ENCODE assay signal across 1 cellular context in the genomic region with DNA sequence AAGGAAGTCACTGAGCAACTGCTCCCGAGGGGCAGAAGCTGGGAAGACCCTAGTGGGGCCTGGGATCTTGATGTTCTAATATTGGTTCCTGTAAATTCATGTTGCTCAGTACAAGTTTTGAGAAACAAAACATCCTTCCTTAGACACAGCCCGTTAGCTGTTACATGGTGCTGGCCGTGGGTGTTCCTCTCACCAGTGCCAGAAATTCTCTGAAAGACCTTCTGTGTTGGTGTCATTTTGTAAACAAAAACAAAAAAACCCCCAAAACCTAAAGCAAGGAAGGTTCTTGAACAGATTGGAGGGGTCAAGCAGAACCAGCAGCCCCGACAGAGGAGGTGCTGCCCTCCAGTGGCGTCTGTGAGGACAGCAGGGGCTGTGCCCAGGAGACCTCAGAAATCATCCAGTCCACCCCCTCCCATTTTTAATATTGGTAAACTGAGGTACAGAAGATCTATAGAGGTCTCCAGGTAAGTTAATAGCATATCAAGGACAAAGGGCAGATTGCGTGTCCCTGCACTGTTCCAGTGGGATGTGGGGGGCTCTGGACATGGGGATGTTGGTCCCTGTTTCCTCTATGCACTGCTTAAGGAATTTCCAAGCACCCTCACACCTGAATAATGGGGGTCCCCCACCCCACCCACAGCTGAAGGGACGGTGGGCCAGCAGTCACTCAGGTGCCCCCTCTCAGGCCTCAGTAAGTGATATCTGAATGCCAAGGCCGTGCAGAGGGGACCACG.
TF ChIP-seq lines count a peak whose summit lies in the region.

No MANE protein-coding gene starts in this region.

TF ChIP-seq in K562, 482 proteins besides CTCF, POLR2A, EP300 and RAD21 (continued from another document and continues in another):
- TF ChIP-seq, protein P1, sequence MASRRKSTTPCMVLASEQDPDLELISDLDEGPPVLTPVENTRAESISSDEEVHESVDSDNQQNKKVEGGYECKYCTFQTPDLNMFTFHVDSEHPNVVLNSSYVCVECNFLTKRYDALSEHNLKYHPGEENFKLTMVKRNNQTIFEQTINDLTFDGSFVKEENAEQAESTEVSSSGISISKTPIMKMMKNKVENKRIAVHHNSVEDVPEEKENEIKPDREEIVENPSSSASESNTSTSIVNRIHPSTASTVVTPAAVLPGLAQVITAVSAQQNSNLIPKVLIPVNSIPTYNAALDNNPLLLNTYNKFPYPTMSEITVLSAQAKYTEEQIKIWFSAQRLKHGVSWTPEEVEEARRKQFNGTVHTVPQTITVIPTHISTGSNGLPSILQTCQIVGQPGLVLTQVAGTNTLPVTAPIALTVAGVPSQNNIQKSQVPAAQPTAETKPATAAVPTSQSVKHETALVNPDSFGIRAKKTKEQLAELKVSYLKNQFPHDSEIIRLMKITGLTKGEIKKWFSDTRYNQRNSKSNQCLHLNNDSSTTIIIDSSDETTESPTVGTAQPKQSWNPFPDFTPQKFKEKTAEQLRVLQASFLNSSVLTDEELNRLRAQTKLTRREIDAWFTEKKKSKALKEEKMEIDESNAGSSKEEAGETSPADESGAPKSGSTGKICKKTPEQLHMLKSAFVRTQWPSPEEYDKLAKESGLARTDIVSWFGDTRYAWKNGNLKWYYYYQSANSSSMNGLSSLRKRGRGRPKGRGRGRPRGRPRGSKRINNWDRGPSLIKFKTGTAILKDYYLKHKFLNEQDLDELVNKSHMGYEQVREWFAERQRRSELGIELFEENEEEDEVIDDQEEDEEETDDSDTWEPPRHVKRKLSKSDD (conservative IDR thresholded peaks at IDR 0.05; ENCODE audit: low read length): 0 out of 2 replicates have a peak, but pooled peaks have one; percentile 51
- no peak for TF ChIP-seq MTA3 (IDR thresholded peaks at IDR 0.05; ENCODE audit: borderline replicate concordance)
- no peak for TF ChIP-seq ZNF12 (CRISPR knock-in tag; IDR thresholded peaks at IDR 0.05)
- TF ChIP-seq ESRRA (IDR thresholded peaks at IDR 0.05; ENCODE audit: borderline replicate concordance, low read depth): 0 out of 2 replicates have a peak, but pooled peaks have one; percentile 9
- TF ChIP-seq, protein P2, sequence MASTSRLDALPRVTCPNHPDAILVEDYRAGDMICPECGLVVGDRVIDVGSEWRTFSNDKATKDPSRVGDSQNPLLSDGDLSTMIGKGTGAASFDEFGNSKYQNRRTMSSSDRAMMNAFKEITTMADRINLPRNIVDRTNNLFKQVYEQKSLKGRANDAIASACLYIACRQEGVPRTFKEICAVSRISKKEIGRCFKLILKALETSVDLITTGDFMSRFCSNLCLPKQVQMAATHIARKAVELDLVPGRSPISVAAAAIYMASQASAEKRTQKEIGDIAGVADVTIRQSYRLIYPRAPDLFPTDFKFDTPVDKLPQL (IDR thresholded peaks at IDR 0.05; ENCODE audit: extremely low read depth, insufficient read length): no peak
- no peak for TF ChIP-seq CXXC5 (CRISPR knock-in tag; IDR thresholded peaks at IDR 0.05)
- TF ChIP-seq XRCC3 (IDR thresholded peaks at IDR 0.05): no peak
- TF ChIP-seq, protein P3, sequence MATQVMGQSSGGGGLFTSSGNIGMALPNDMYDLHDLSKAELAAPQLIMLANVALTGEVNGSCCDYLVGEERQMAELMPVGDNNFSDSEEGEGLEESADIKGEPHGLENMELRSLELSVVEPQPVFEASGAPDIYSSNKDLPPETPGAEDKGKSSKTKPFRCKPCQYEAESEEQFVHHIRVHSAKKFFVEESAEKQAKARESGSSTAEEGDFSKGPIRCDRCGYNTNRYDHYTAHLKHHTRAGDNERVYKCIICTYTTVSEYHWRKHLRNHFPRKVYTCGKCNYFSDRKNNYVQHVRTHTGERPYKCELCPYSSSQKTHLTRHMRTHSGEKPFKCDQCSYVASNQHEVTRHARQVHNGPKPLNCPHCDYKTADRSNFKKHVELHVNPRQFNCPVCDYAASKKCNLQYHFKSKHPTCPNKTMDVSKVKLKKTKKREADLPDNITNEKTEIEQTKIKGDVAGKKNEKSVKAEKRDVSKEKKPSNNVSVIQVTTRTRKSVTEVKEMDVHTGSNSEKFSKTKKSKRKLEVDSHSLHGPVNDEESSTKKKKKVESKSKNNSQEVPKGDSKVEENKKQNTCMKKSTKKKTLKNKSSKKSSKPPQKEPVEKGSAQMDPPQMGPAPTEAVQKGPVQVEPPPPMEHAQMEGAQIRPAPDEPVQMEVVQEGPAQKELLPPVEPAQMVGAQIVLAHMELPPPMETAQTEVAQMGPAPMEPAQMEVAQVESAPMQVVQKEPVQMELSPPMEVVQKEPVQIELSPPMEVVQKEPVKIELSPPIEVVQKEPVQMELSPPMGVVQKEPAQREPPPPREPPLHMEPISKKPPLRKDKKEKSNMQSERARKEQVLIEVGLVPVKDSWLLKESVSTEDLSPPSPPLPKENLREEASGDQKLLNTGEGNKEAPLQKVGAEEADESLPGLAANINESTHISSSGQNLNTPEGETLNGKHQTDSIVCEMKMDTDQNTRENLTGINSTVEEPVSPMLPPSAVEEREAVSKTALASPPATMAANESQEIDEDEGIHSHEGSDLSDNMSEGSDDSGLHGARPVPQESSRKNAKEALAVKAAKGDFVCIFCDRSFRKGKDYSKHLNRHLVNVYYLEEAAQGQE (CRISPR knock-in tag; IDR thresholded peaks at IDR 0.05; ENCODE audit: low read depth): no peak
- TF ChIP-seq, protein P4, sequence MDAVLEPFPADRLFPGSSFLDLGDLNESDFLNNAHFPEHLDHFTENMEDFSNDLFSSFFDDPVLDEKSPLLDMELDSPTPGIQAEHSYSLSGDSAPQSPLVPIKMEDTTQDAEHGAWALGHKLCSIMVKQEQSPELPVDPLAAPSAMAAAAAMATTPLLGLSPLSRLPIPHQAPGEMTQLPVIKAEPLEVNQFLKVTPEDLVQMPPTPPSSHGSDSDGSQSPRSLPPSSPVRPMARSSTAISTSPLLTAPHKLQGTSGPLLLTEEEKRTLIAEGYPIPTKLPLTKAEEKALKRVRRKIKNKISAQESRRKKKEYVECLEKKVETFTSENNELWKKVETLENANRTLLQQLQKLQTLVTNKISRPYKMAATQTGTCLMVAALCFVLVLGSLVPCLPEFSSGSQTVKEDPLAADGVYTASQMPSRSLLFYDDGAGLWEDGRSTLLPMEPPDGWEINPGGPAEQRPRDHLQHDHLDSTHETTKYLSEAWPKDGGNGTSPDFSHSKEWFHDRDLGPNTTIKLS (IDR thresholded peaks at IDR 0.05; ENCODE audit: borderline replicate concordance, low read depth): no peak
- no peak for TF ChIP-seq EGR1 (conservative IDR thresholded peaks at IDR 0.05)
- TF ChIP-seq NCOA6 (IDR thresholded peaks at IDR 0.05): no peak
- no peak for TF ChIP-seq KLF1 (tag; IDR thresholded peaks at IDR 0.05)
- no peak for TF ChIP-seq CBFB (CRISPR knock-in tag; IDR thresholded peaks at IDR 0.05)
- TF ChIP-seq ARID1B (IDR thresholded peaks at IDR 0.05): no peak
- TF ChIP-seq NUFIP1 (IDR thresholded peaks at IDR 0.05; ENCODE audit: partially characterized antibody): no peak
- no peak for TF ChIP-seq SETDB1 (IDR thresholded peaks at IDR 0.05; ENCODE audit: low read length)
- TF ChIP-seq BHLHE40 (IDR thresholded peaks at IDR 0.05; ENCODE audit: low read length): no peak
- TF ChIP-seq, protein P5, sequence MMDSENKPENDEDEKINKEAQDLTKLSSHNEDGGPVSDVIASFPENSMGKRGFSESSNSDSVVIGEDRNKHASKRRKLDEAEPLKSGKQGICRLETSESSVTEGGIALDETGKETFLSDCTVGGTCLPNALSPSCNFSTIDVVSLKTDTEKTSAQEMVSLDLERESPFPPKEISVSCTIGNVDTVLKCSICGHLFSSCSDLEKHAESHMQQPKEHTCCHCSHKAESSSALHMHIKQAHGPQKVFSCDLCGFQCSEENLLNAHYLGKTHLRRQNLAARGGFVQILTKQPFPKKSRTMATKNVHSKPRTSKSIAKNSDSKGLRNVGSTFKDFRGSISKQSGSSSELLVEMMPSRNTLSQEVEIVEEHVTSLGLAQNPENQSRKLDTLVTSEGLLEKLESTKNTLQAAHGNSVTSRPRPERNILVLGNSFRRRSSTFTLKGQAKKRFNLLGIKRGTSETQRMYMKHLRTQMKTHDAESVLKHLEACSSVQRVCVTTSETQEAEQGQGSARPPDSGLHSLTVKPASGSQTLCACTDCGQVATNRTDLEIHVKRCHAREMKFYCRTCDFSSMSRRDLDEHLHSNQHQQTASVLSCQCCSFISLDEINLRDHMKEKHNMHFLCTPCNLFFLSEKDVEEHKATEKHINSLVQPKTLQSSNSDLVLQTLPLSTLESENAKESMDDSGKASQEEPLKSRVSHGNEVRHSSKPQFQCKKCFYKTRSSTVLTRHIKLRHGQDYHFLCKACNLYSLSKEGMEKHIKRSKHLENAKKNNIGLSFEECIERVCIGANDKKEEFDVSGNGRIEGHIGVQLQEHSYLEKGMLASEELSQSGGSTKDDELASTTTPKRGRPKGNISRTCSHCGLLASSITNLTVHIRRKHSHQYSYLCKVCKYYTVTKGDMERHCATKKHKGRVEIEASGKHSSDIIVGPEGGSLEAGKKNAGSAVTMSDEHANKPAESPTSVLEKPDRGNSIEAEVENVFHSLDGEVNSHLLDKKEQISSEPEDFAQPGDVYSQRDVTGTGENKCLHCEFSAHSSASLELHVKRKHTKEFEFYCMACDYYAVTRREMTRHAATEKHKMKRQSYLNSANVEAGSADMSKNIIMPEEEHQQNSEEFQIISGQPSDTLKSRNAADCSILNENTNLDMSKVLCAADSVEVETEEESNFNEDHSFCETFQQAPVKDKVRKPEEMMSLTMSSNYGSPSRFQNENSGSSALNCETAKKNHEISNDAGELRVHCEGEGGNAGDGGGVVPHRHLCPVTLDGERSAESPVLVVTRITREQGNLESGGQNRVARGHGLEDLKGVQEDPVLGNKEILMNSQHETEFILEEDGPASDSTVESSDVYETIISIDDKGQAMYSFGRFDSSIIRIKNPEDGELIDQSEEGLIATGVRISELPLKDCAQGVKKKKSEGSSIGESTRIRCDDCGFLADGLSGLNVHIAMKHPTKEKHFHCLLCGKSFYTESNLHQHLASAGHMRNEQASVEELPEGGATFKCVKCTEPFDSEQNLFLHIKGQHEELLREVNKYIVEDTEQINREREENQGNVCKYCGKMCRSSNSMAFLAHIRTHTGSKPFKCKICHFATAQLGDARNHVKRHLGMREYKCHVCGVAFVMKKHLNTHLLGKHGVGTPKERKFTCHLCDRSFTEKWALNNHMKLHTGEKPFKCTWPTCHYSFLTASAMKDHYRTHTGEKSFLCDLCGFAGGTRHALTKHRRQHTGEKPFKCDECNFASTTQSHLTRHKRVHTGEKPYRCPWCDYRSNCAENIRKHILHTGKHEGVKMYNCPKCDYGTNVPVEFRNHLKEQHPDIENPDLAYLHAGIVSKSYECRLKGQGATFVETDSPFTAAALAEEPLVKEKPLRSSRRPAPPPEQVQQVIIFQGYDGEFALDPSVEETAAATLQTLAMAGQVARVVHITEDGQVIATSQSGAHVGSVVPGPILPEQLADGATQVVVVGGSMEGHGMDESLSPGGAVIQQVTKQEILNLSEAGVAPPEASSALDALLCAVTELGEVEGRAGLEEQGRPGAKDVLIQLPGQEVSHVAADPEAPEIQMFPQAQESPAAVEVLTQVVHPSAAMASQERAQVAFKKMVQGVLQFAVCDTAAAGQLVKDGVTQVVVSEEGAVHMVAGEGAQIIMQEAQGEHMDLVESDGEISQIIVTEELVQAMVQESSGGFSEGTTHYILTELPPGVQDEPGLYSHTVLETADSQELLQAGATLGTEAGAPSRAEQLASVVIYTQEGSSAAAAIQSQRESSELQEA (IDR thresholded peaks at IDR 0.05; ENCODE audit: low read depth): no peak
- no peak for TF ChIP-seq ARNT (IDR thresholded peaks at IDR 0.05)
- no peak for TF ChIP-seq MAFG (tag; conservative IDR thresholded peaks at IDR 0.05)
- TF ChIP-seq, protein P6, sequence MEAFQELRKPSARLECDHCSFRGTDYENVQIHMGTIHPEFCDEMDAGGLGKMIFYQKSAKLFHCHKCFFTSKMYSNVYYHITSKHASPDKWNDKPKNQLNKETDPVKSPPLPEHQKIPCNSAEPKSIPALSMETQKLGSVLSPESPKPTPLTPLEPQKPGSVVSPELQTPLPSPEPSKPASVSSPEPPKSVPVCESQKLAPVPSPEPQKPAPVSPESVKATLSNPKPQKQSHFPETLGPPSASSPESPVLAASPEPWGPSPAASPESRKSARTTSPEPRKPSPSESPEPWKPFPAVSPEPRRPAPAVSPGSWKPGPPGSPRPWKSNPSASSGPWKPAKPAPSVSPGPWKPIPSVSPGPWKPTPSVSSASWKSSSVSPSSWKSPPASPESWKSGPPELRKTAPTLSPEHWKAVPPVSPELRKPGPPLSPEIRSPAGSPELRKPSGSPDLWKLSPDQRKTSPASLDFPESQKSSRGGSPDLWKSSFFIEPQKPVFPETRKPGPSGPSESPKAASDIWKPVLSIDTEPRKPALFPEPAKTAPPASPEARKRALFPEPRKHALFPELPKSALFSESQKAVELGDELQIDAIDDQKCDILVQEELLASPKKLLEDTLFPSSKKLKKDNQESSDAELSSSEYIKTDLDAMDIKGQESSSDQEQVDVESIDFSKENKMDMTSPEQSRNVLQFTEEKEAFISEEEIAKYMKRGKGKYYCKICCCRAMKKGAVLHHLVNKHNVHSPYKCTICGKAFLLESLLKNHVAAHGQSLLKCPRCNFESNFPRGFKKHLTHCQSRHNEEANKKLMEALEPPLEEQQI (IDR thresholded peaks at IDR 0.05): no peak
- TF ChIP-seq, protein P7, sequence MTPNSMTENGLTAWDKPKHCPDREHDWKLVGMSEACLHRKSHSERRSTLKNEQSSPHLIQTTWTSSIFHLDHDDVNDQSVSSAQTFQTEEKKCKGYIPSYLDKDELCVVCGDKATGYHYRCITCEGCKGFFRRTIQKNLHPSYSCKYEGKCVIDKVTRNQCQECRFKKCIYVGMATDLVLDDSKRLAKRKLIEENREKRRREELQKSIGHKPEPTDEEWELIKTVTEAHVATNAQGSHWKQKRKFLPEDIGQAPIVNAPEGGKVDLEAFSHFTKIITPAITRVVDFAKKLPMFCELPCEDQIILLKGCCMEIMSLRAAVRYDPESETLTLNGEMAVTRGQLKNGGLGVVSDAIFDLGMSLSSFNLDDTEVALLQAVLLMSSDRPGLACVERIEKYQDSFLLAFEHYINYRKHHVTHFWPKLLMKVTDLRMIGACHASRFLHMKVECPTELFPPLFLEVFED (CRISPR knock-in tag; conservative IDR thresholded peaks at IDR 0.05): no peak
- no peak for TF ChIP-seq SP2 (IDR thresholded peaks at IDR 0.05; ENCODE audit: extremely low read depth, low read depth, low read length, poor library complexity, severe bottlenecking)
- TF ChIP-seq JUND (IDR thresholded peaks at IDR 0.05; ENCODE audit: borderline replicate concordance, low read depth, low read length): no peak
- no peak for TF ChIP-seq JUND (tag; IDR thresholded peaks at IDR 0.05; ENCODE audit: borderline replicate concordance, low read depth, low read length)
- TF ChIP-seq, protein P8, sequence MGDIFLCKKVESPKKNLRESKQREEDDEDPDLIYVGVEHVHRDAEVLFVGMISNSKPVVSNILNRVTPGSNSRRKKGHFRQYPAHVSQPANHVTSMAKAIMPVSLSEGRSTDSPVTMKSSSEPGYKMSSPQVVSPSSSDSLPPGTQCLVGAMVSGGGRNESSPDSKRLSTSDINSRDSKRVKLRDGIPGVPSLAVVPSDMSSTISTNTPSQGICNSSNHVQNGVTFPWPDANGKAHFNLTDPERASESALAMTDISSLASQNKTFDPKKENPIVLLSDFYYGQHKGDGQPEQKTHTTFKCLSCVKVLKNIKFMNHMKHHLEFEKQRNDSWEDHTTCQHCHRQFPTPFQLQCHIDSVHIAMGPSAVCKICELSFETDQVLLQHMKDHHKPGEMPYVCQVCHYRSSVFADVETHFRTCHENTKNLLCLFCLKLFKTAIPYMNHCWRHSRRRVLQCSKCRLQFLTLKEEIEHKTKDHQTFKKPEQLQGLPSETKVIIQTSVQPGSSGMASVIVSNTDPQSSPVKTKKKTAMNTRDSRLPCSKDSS (IDR thresholded peaks at IDR 0.05; ENCODE audit: low read depth, partially characterized antibody): no peak
- TF ChIP-seq, protein P9, sequence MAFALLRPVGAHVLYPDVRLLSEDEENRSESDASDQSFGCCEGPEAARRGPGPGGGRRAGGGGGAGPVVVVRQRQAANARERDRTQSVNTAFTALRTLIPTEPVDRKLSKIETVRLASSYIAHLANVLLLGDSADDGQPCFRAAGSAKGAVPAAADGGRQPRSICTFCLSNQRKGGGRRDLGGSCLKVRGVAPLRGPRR (CRISPR knock-in tag; IDR thresholded peaks at IDR 0.05): no peak
- peak; percentile 48; the same call in 1 of the 2 replicates for TF ChIP-seq KLF16 (IDR thresholded peaks at IDR 0.05)
- no peak for TF ChIP-seq ZFX (CRISPR knock-in tag; IDR thresholded peaks at IDR 0.05)
- TF ChIP-seq MCM5 (IDR thresholded peaks at IDR 0.05; ENCODE audit: low read depth): no peak
